In the genomic region with DNA sequence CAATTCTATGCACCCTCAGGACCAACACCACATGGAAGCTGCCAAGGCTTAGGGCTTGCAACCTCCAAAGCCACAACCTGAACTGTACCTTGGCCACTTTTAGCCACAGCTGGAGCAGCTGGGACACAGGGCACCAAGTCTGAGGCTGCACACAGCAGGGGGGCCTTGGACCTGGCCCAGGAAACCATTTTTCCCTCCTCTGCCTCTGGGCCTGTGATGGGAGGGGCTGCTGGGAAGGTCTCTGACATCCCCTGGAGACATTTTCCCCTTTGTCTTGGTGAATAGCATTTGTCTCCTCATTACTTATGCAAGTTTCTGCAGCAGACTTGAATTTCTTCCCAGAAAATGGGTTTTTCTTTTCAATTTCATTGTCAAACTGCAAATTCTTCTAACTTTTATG, we compare ENCODE assay signal across 8 cellular contexts.
"Had no signal": no experiment of that assay in that cellular context is flagged by ENCODE, and none has a peak within 500 bp of the region (broad histone marks: within the 10 kb centered on the region; RNA-seq: fewer than 3 reads in every experiment).

No MANE protein-coding gene starts in this region.

- H3K36me3 ChIP-seq: HAP-1 had no signal

- H3K27ac Mint-ChIP-seq: H9, HFFc6 had no signal

- H3K4me3 ChIP-seq: GM23248, HAP-1 had no signal

- H3K27ac ChIP-seq: GM23248 had no signal

- H3K9me3 Mint-ChIP-seq: HFFc6 had no signal

- H2AFZ ChIP-seq: GM23248 had no signal

- ATAC-seq: HCT116 had no signal

- H3K4me3 Mint-ChIP-seq: H9, HFFc6 had no signal

- DNase-seq: GM23248, GOT3, H7, H9, HCEC 1CT, HFFc6 had no signal

- H3K9ac ChIP-seq: GM23248 had no signal
